Comparison of ENCODE assay signal across 8 cellular contexts in the genomic region with DNA sequence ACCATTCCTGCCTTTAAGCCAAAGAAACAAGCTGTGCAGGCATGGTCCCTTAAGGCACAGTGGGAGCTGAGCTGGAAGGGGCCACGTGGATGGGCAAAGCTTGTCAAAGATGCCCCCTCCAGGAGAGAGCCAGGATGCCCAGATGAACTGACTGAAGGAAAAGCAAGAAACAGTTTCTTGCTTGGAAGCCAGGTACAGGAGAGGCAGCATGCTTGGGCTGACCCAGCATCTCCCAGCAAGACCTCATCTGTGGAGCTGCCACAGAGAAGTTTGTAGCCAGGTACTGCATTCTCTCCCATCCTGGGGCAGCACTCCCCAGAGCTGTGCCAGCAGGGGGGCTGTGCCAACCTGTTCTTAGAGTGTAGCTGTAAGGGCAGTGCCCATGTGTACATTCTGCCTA. TPM values are rescaled to one million over a fixed set of nuclear protein-coding genes. Genes with fewer than 3 reads are reported as not detected.
DNase-seq lines count a peak whose midpoint lies in the region; ATAC-seq and TF ChIP-seq lines count a peak whose summit lies in the region.

No MANE protein-coding gene starts in this region.

- peak overlapping the region; percentile 98 for H3K27ac Mint-ChIP-seq in activated CD4-positive, alpha-beta T cell treated with anti-CD3 and anti-CD28 coated beads, Interleukin-2, amount 10 ng/mL, durations not matched to agents 24 days and 14 days

- peak overlapping the region; percentile 98 for H3K9ac ChIP-seq in adipocyte (ENCODE audit: low read length)

- no peaks in the 10 kb centered on the region for H3K9me3 Mint-ChIP-seq in activated CD4-positive, alpha-beta T cell treated with anti-CD3 and anti-CD28 coated beads, Interleukin-2, amount 10 ng/mL, durations not matched to agents 24 days and 14 days

- intact Hi-C loops in activated CD4-positive, alpha-beta T cell treated with anti-CD3 and anti-CD28 coated beads, Interleukin-2, amount 10 ng/mL, durations not matched to agents 24 days and 14 days (cut with micrococcal nuclease): loop anchor here (2.0 kb wide), 1 partner anchor 50 kb away; no protein-coding TSS in a partner anchor
- intact Hi-C loops in right lobe of liver (cut with DNase I) (no loop called here), left colon (cut with DNase I, micrococcal nuclease) (no loop called here)

- H3K4me1 Mint-ChIP-seq in activated CD4-positive, alpha-beta T cell treated with anti-CD3 and anti-CD28 coated beads, Interleukin-2, amount 10 ng/mL, durations not matched to agents 24 days and 14 days: peaks cover 43% of the 10 kb centered on the region

- no peak for DNase-seq in activated CD4-positive, alpha-beta T cell treated with anti-CD3 and anti-CD28 coated beads, Interleukin-2, amount 10 ng/mL, durations not matched to agents 24 days and 14 days
- DNase-seq in activated CD4-positive, alpha-beta T cell treated with anti-CD3 and anti-CD28 coated beads for 1 hour: no peak
- DNase-seq in adipocyte (ENCODE audit: low read depth) (no peak), right lobe of liver (peak in 1 of 3 donors; percentile 54), thoracic aorta (ENCODE audit: low spot score) (no peak), left colon (no peak), ecto neural progenitor cell (ENCODE audit: low spot score) (no peak)
- no peak for DNase-seq in stimulated activated CD4-positive, alpha-beta T cell treated with anti-CD3 and anti-CD28 coated beads, Interleukin-2, amount 100 ng/mL, for 24 hours

- H3K9me3 ChIP-seq in adipocyte (ENCODE audit: control insufficient read depth, low read length) (no peaks in the 10 kb centered on the region), right lobe of liver (no peaks in the 10 kb centered on the region), thoracic aorta (no peaks in the 10 kb centered on the region)

- no peak for TF ChIP-seq CTCF in right lobe of liver (IDR thresholded peaks at IDR 0.05)
- TF ChIP-seq CTCF in thoracic aorta (IDR thresholded peaks at IDR 0.05): no peak

- ATAC-seq in right lobe of liver (peak in 3 of 4 donors; percentile 2 to 17 (median 4)), thoracic aorta (ENCODE audit: insufficient number of reproducible peaks, low FRiP score, low read depth) (no peak), left colon (no peak)

- H3K27me3 ChIP-seq in adipocyte (replicated peaks; ENCODE audit: control insufficient read depth, insufficient read depth, low read length) (peaks cover 6% of the 10 kb centered on the region), right lobe of liver (no peaks in the 10 kb centered on the region), thoracic aorta (replicated peaks; ENCODE audit: insufficient read depth) (no peaks in the 10 kb centered on the region)

- H3K4me1 ChIP-seq in adipocyte (ENCODE audit: control insufficient read depth, insufficient read depth, low read length): peaks cover 33% of the 10 kb centered on the region
- H3K4me1 ChIP-seq in right lobe of liver: peaks cover 0 to 50% (median 21%) of the 10 kb centered on the region in 4 donors
- peaks cover 17 to 45% of the 10 kb centered on the region in 2 donors for H3K4me1 ChIP-seq in thoracic aorta (ENCODE audit: control insufficient read depth in 1 of 2, low read depth in 2 of 2)

- peak overlapping the region; percentile 97 to 100 (median 99) for H3K27ac ChIP-seq in right lobe of liver
- peak overlapping the region; percentile 94 to 100 for H3K27ac ChIP-seq in thoracic aorta

- WGBS in right lobe of liver (ENCODE audit: insufficient coverage, low coverage, low lambda C conversion rate, missing lambda C conversion rate): 7% methylated on average over 1 of the region's 1 CpG

- no peak overlapping the region for H3K4me3 Mint-ChIP-seq in activated CD4-positive, alpha-beta T cell treated with anti-CD3 and anti-CD28 coated beads, Interleukin-2, amount 10 ng/mL, durations not matched to agents 24 days and 14 days

- peaks cover 13% of the 10 kb centered on the region for H3K27me3 Mint-ChIP-seq in activated CD4-positive, alpha-beta T cell treated with anti-CD3 and anti-CD28 coated beads, Interleukin-2, amount 10 ng/mL, durations not matched to agents 24 days and 14 days

- H3K36me3 Mint-ChIP-seq in activated CD4-positive, alpha-beta T cell treated with anti-CD3 and anti-CD28 coated beads, Interleukin-2, amount 10 ng/mL, durations not matched to agents 24 days and 14 days (ENCODE audit: low read depth): peaks cover 23% of the 10 kb centered on the region

- H3K4me3 ChIP-seq in adipocyte (ENCODE audit: low read length): peak overlapping the region; percentile 98
- H3K4me3 ChIP-seq in right lobe of liver: peak overlapping the region in 2 of 3 donors; percentile 84 to 96
- H3K4me3 ChIP-seq in thoracic aorta: peak overlapping the region; percentile 72

- no peak for TF ChIP-seq POLR2A in right lobe of liver (IDR thresholded peaks at IDR 0.05)

- H3K36me3 ChIP-seq in adipocyte (ENCODE audit: control insufficient read depth, insufficient read depth, low read length, severe bottlenecking): peaks cover 22% of the 10 kb centered on the region
- peaks cover 0 to 52% (median 28%) of the 10 kb centered on the region in 4 donors for H3K36me3 ChIP-seq in right lobe of liver
- no peaks in the 10 kb centered on the region for H3K36me3 ChIP-seq in thoracic aorta

RNA-seq across cellular contexts. Expression of gene SLC50A1, which starts 1.3 kb away (rescaled TPM):
- 46.2 and 46.3 TPM in 2 replicates for total RNA-seq in activated CD4-positive, alpha-beta T cell treated with anti-CD3 and anti-CD28 coated beads, Interleukin-2, amount 10 ng/mL, durations not matched to agents 24 days and 14 days
- total RNA-seq in right lobe of liver: 10 to 100 TPM; 16.2 to 28.1 (median 24.4) TPM
- 10 to 100 TPM; 13.0 to 22.2 TPM for total RNA-seq in thoracic aorta
- 100 to 1,000 TPM in 1 of 2 donors, 10 to 100 TPM in 1; 70.6 to 107 TPM for total RNA-seq in left colon

RNA-seq across cellular contexts. Expression of gene DPM3, which starts 6.0 kb away (rescaled TPM):
- 34.5 and 37.2 TPM in 2 replicates for total RNA-seq in activated CD4-positive, alpha-beta T cell treated with anti-CD3 and anti-CD28 coated beads, Interleukin-2, amount 10 ng/mL, durations not matched to agents 24 days and 14 days
- 100 to 1,000 TPM in 1 of 6 experiments, 10 to 100 TPM in 5; 50.4 to 106 (median 60.4) TPM for total RNA-seq in right lobe of liver
- total RNA-seq in thoracic aorta: 10 to 100 TPM; 28.8 to 68.6 TPM
- total RNA-seq in left colon: 100 to 1,000 TPM in 1 of 2 donors, 10 to 100 TPM in 1; 93.9 to 131 TPM

RNA-seq across cellular contexts. Expression of gene EFNA1, which starts 6.6 kb away (rescaled TPM):
- total RNA-seq in activated CD4-positive, alpha-beta T cell treated with anti-CD3 and anti-CD28 coated beads, Interleukin-2, amount 10 ng/mL, durations not matched to agents 24 days and 14 days: 0.24 TPM in 1 of 2 replicates, not detected in the other
- 100 to 1,000 TPM in 5 of 6 experiments, 10 to 100 TPM in 1; 87.5 to 419 (median 196) TPM for total RNA-seq in right lobe of liver
- 10 to 100 TPM in 1 of 2 donors, 1 to 10 TPM in 1; 4.6 to 15.4 TPM for total RNA-seq in thoracic aorta
- total RNA-seq in left colon: 100 to 1,000 TPM in 1 of 2 donors, 10 to 100 TPM in 1; 63.0 to 176 TPM

RNA-seq across cellular contexts. Expression of gene KRTCAP2, which starts 38.8 kb away (rescaled TPM):
- 244 and 245 TPM in 2 replicates for total RNA-seq in activated CD4-positive, alpha-beta T cell treated with anti-CD3 and anti-CD28 coated beads, Interleukin-2, amount 10 ng/mL, durations not matched to agents 24 days and 14 days
- 100 to 1,000 TPM in 3 of 6 experiments, 10 to 100 TPM in 3; 85.5 to 145 (median 99.9) TPM for total RNA-seq in right lobe of liver
- total RNA-seq in thoracic aorta: 100 to 1,000 TPM; 106 to 112 TPM
- total RNA-seq in left colon: 100 to 1,000 TPM; 143 to 164 TPM

RNA-seq across cellular contexts. Expression of gene TRIM46, which starts 39.3 kb away (rescaled TPM):
- total RNA-seq in activated CD4-positive, alpha-beta T cell treated with anti-CD3 and anti-CD28 coated beads, Interleukin-2, amount 10 ng/mL, durations not matched to agents 24 days and 14 days: 9.4 and 10.7 TPM in 2 replicates
- total RNA-seq in right lobe of liver (under 1 TPM in 2 of 6 experiments, not detected in 4; 0.09 to 0.15 TPM), thoracic aorta (1 to 10 TPM; 2.7 to 5.8 TPM), left colon (under 1 TPM; 0.28 to 0.52 TPM)

Comparison
In these comparisons a context has a peak if more than half of its experiments do, and no peak if none do; other contexts are left out.
1. ATAC-seq: peak in right lobe of liver (3 of 4); none in thoracic aorta (single experiment) and left colon (single experiment).
2. Peak in every context shown above with its lines, with median percentiles within 50 percentile points of each other: H3K4me3 ChIP-seq.